In genomic region chr9:80143899-80144298, GRCh38 we compare ENCODE assay signal across 22 cellular contexts.
DNase-seq lines count a peak whose midpoint lies in the region; ATAC-seq and TF ChIP-seq lines count a peak whose summit lies in the region.
"Had no signal": no experiment of that assay in that cellular context is flagged by ENCODE, and none has a peak within 500 bp of the region (broad histone marks: within the 10 kb centered on the region; RNA-seq: fewer than 3 reads in every experiment).

No MANE protein-coding gene starts in this region.

- H3K27me3 ChIP-seq in tibial artery: no peaks in the 10 kb centered on the region
- H3K27me3 ChIP-seq: heart right ventricle had no signal

- no peaks in the 10 kb centered on the region for H3K4me1 ChIP-seq in tibial artery
- H3K4me1 ChIP-seq: HAP-1, heart right ventricle had no signal

- no peak for DNase-seq in left ventricle myocardium superior
- no peak for DNase-seq in NCI-H526 (lab: John Stamatoyannopoulos, UW)
- DNase-seq in tibial artery: no peak
- no peak for DNase-seq in activated CD4-positive, CD25-positive, alpha-beta regulatory T cell (lab: John Stamatoyannopoulos, UW)
- DNase-seq: activated CD4-positive, alpha-beta T cell treated with anti-CD3 and anti-CD28 coated beads, Interleukin-2, amount 50 U/mL, for 1 hour; activated naive CD8-positive, alpha-beta T cell treated with anti-CD3 and anti-CD28 coated beads, Interleukin-2, amount 10 ng/mL, durations not matched to agents 7 days and 5 days; CD8-positive, alpha-beta T cell; DMS79; heart right ventricle; NCI-H1417 treated with DMSO at 0.1 percent for 48 hours; NCI-H2171; NCI-H524 treated with DMSO at 0.1 percent for 48 hours; right cardiac atrium; RPMI8226 had no signal

- peak; percentile 79 for ATAC-seq in GM18498 (IDR thresholded peaks at IDR 0.05; ENCODE audit: unreplicated experiment)
- ATAC-seq in GM19372 (IDR thresholded peaks at IDR 0.05; ENCODE audit: low read depth, unreplicated experiment): peak; percentile 92
- ATAC-seq in HG02759 (IDR thresholded peaks at IDR 0.05; ENCODE audit: unreplicated experiment): peak; percentile 93
- peak; percentile 42 for ATAC-seq in HG03469 (IDR thresholded peaks at IDR 0.05; ENCODE audit: unreplicated experiment)
- ATAC-seq in left ventricle myocardium superior: no peak
- ATAC-seq: CD8-positive, alpha-beta T cell; heart right ventricle; left lobe of liver; natural killer cell treated with Interleukin-12 subunit alpha and Interleukin-12 subunit beta and Interleukin-15 and Interleukin-18, amount 100 ng/mL, for 72 hours; right cardiac atrium had no signal

- H3K27ac ChIP-seq in tibial artery: no peak overlapping the region
- H3K27ac ChIP-seq: 22Rv1, heart right ventricle had no signal

- intact Hi-C loops in left ventricle myocardium superior (cut with micrococcal nuclease): no loop called here
- intact Hi-C loops in tibial artery (cut with DNase I; ENCODE audit: low total_unique reads): no loop called here

- H3K36me3 ChIP-seq in tibial artery: no peaks in the 10 kb centered on the region
- H3K36me3 ChIP-seq: HAP-1, heart right ventricle had no signal

- no peak overlapping the region for H3K4me3 ChIP-seq in tibial artery
- H3K4me3 ChIP-seq: HAP-1, heart right ventricle had no signal

- H3K9me3 ChIP-seq in tibial artery: no peaks in the 10 kb centered on the region
- H3K9me3 ChIP-seq: HAP-1 had no signal

- no peak for TF ChIP-seq CTCF in tibial artery (IDR thresholded peaks at IDR 0.05)
